In the genomic region with DNA sequence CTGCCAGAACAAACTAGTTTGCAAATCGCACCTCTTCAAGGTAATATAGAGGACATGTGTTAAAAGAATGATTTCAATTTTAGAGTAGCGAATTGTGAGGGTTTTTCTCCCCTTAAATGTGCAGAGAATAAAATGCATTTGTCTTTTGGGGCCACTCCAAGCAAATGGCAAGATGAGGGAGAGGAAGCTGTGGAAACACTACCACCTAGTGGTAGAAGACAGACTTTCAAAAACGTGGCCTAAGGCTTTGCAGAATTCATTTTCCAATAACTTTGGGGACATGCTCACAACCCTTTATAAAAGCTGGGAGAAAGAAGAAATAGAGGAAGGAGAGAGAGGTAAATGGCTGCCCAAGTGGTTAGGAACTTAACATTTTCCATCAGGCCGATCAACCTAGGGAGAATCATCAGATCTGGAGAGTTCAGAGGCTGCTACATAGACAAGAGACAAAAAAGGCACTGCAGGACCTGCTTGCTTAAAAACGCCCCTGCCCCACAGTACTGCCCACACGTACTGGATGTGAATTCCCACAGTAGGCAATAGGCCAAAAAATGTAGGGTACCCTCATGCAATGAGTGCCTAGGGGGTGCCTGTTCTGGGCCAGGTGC, we compare ENCODE assay signal across 8 cellular contexts. TPM values are rescaled to one million over a fixed set of nuclear protein-coding genes. Genes with fewer than 3 reads are reported as not detected.
DNase-seq lines count a peak whose midpoint lies in the region; ATAC-seq and TF ChIP-seq lines count a peak whose summit lies in the region.

No MANE protein-coding gene starts in this region.

- no peaks in the 10 kb centered on the region for H3K4me1 ChIP-seq in mucosa of descending colon (ENCODE audit: low read depth)

- H3K9me3 ChIP-seq in mucosa of descending colon = no peaks in the 10 kb centered on the region

- TF ChIP-seq CTCF in AG09319 (IDR thresholded peaks at IDR 0.05; ENCODE audit: low read depth, low read length) (peak; percentile 75), GM10266 (IDR thresholded peaks at IDR 0.05; ENCODE audit: control insufficient read depth, insufficient read depth, low read depth, missing control alignments) (peak; percentile 76), epithelial cell of proximal tubule (conservative IDR thresholded peaks at IDR 0.05; ENCODE audit: low read depth, low read length) (peak; percentile 88), mucosa of descending colon (IDR thresholded peaks at IDR 0.05) (peak; percentile 45)

- peak; percentile 22 for DNase-seq in AG09319 (ENCODE audit: extremely low read depth, low read depth)
- DNase-seq in GM10266 (ENCODE audit: extremely low spot score) = peak; percentile 62
- DNase-seq in NCI-H1092 treated with DMSO at 0.1 percent for 48 hours (lab: John Stamatoyannopoulos, UW) = peak; percentile 76
- peak; percentile 7 for DNase-seq in epithelial cell of proximal tubule (ENCODE audit: low read depth)
- DNase-seq in mucosa of descending colon = peak in 1 of 3 donors; percentile 52

- no peak overlapping the region for H3K4me3 ChIP-seq in epithelial cell of proximal tubule (ENCODE audit: low read depth, low read length)
- H3K4me3 ChIP-seq in mucosa of descending colon = no peak overlapping the region

- H3K36me3 ChIP-seq in mucosa of descending colon (ENCODE audit: low read depth) = no peaks in the 10 kb centered on the region

- ATAC-seq in SK-N-SH treated with all-trans-retinoic acid at 6 μM for 48 hours (peak; percentile 90), mucosa of descending colon (peak; percentile 72), GM19463 (IDR thresholded peaks at IDR 0.05; ENCODE audit: unreplicated experiment) (no peak), HG03159 (IDR thresholded peaks at IDR 0.05; ENCODE audit: unreplicated experiment) (no peak)

- intact Hi-C loops in mucosa of descending colon (cut with DNase I, micrococcal nuclease) = no loop called here

TF ChIP-seq in SK-N-SH treated with all-trans-retinoic acid at 6 μM for 48 hours, 23 proteins besides CTCF, POLR2A, EP300 and RAD21:
- no peak for TF ChIP-seq ZC3H10 (CRISPR knock-in tag; IDR thresholded peaks at IDR 0.05)
- TF ChIP-seq, protein P1, sequence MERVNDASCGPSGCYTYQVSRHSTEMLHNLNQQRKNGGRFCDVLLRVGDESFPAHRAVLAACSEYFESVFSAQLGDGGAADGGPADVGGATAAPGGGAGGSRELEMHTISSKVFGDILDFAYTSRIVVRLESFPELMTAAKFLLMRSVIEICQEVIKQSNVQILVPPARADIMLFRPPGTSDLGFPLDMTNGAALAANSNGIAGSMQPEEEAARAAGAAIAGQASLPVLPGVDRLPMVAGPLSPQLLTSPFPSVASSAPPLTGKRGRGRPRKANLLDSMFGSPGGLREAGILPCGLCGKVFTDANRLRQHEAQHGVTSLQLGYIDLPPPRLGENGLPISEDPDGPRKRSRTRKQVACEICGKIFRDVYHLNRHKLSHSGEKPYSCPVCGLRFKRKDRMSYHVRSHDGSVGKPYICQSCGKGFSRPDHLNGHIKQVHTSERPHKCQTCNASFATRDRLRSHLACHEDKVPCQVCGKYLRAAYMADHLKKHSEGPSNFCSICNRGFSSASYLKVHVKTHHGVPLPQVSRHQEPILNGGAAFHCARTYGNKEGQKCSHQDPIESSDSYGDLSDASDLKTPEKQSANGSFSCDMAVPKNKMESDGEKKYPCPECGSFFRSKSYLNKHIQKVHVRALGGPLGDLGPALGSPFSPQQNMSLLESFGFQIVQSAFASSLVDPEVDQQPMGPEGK (CRISPR knock-in tag; IDR thresholded peaks at IDR 0.05; ENCODE audit: borderline replicate concordance) = no peak
- no peak for TF ChIP-seq ZNF565 (CRISPR knock-in tag; conservative IDR thresholded peaks at IDR 0.05; ENCODE audit: low read depth)
- no peak for TF ChIP-seq ZNF70 (CRISPR knock-in tag; IDR thresholded peaks at IDR 0.05)

RNA-seq across cellular contexts. Expression of a gene that starts 15.7 kb away (rescaled TPM):
- total RNA-seq in epithelial cell of proximal tubule = 19.6 and 30.1 TPM in 2 replicates
- total RNA-seq in mucosa of descending colon = 10 to 100 TPM; 44.4 to 55.2 (median 50.7) TPM

RNA-seq across cellular contexts. Expression of a gene that starts 38.2 kb away (rescaled TPM):
- 0.58 and 1.3 TPM in 2 replicates for total RNA-seq in epithelial cell of proximal tubule
- total RNA-seq in mucosa of descending colon = 1 to 10 TPM in 2 of 3 donors, under 1 TPM in 1; 0.96 to 4.8 (median 3.0) TPM

Comparison
In these comparisons a context has a peak if more than half of its experiments do, and no peak if none do; other contexts are left out.
1. ATAC-seq: peak in SK-N-SH treated with all-trans-retinoic acid at 6 μM for 48 hours (single experiment) and mucosa of descending colon (single experiment); none in GM19463 (single experiment) and HG03159 (single experiment).
2. Peak in every context shown above with its lines, with median percentiles within 50 percentile points of each other: CTCF ChIP-seq.